Comparison of ENCODE assay signal across 8 cellular contexts in the genomic region with DNA sequence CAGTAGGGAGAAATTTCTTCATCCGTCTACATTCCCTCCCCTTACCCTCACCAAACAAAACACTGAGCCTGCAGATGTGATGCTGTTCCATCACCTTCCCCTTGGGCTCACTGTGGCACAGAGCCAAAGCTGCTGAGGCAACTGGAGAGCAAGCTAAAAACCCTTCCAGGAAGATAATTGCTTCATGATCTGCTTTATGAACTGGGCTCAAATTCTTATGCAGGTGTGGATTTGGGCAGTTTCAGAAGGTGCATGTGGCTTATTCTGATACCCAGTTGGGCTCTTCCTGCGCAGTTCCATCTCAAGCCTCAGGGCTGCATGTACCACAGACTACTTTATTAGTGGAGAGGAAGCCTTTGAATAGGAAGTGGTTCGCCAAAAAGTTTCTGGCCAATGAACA. TPM values are rescaled to one million over a fixed set of nuclear protein-coding genes. Genes with fewer than 3 reads are reported as not detected.
DNase-seq lines count a peak whose midpoint lies in the region; ATAC-seq, FAIRE-seq and TF ChIP-seq lines count a peak whose summit lies in the region.

No MANE protein-coding gene starts in this region.

- H3K4me3 Mint-ChIP-seq in effector memory CD8-positive, alpha-beta T cell: no peak overlapping the region
- no peak overlapping the region for H3K4me3 Mint-ChIP-seq in endothelial cell (ENCODE audit: unreplicated experiment)

- H3K27ac ChIP-seq in AG04450 (ENCODE audit: low read depth, low read length): no peak overlapping the region

- TF ChIP-seq CTCF in AG04450 (IDR thresholded peaks at IDR 0.05; ENCODE audit: low read depth, low read length): 0 out of 2 replicates have a peak, but pooled peaks have one; percentile 8
- TF ChIP-seq CTCF in endothelial cell (IDR thresholded peaks at IDR 0.05; ENCODE audit: unreplicated experiment): no peak

- POLR2A ChIA-PET in AG04450 (lab: Yijun Ruan, JAX): interaction anchor here (1.9 kb wide), 1 partner anchor 115 kb away, joined by 5 read pairs; a partner anchor contains a TSS

- CTCF ChIA-PET in AG04450 (lab: Charles Lee): no interaction called here

- no peak for FAIRE-seq in H54 (lab: Jason Lieb, UNC)

- no peak overlapping the region for H3K4me3 ChIP-seq in AG04450 (ENCODE audit: low read depth, low read length)

- DNase-seq in AG04450 (ENCODE audit: low read depth, low spot score): peak; percentile 26
- no peak for DNase-seq in effector memory CD8-positive, alpha-beta T cell
- no peak for DNase-seq in DMS53 (lab: John Stamatoyannopoulos, UW)
- no peak for DNase-seq in H54 (ENCODE audit: insufficient read length, low spot score)
- no peak for DNase-seq in hypothalamus (lab: John Stamatoyannopoulos, UW)
- no peak for DNase-seq in endothelial cell (ENCODE audit: low spot score)

- H3K27ac Mint-ChIP-seq in effector memory CD8-positive, alpha-beta T cell: peak overlapping the region; percentile 4 to 11
- no peak overlapping the region for H3K27ac Mint-ChIP-seq in endothelial cell (ENCODE audit: unreplicated experiment)

- peaks cover 25% of the 10 kb centered on the region for H3K36me3 Mint-ChIP-seq in effector memory CD8-positive, alpha-beta T cell (ENCODE audit: insufficient read depth)
- peaks cover 21% of the 10 kb centered on the region for H3K36me3 Mint-ChIP-seq in endothelial cell (ENCODE audit: low read depth, unreplicated experiment)

- ATAC-seq in GM19043 (IDR thresholded peaks at IDR 0.05; ENCODE audit: low read depth, unreplicated experiment) (peak; percentile 79), HG03565 (IDR thresholded peaks at IDR 0.05; ENCODE audit: unreplicated experiment) (peak; percentile 67)
- ATAC-seq in effector memory CD8-positive, alpha-beta T cell (replicated peaks): peak; percentile 40

- H3K27me3 Mint-ChIP-seq in effector memory CD8-positive, alpha-beta T cell: no peaks in the 10 kb centered on the region
- peaks cover 4% of the 10 kb centered on the region for H3K27me3 Mint-ChIP-seq in endothelial cell (ENCODE audit: unreplicated experiment)

- H3K9me3 ChIP-seq in AG04450 (ENCODE audit: control insufficient read depth, insufficient read depth, low read length): no peaks in the 10 kb centered on the region

- TF ChIP-seq POLR2A in H54 (IDR thresholded peaks at IDR 0.05; ENCODE audit: low read depth, low read length): no peak

- no peaks in the 10 kb centered on the region for H3K27me3 ChIP-seq in AG04450 (ENCODE audit: control insufficient read depth, insufficient read depth, low read length)

- no peaks in the 10 kb centered on the region for H3K9me3 Mint-ChIP-seq in effector memory CD8-positive, alpha-beta T cell
- no peaks in the 10 kb centered on the region for H3K9me3 Mint-ChIP-seq in endothelial cell (ENCODE audit: unreplicated experiment)

- peaks cover 0 to 3% of the 10 kb centered on the region in 2 donors for H3K4me1 Mint-ChIP-seq in effector memory CD8-positive, alpha-beta T cell (ENCODE audit: low read depth in 2 of 2)
- H3K4me1 Mint-ChIP-seq in endothelial cell (ENCODE audit: unreplicated experiment): no peaks in the 10 kb centered on the region

RNA-seq across cellular contexts. Expression of a gene that starts 58.3 kb away (rescaled TPM):
- 45.9 and 57.7 TPM in 2 replicates for polyA plus RNA-seq in AG04450 (2011; rRNA removed)
- polyA minus RNA-seq in AG04450 (2011; rRNA and poly(A)+ RNA removed): 8.8 and 12.7 TPM in 2 replicates
- 24.7 TPM for total RNA-seq in endothelial cell (ENCODE audit: unreplicated experiment)

RNA-seq across cellular contexts. Expression of a gene that starts 58.7 kb away (rescaled TPM):
- polyA plus RNA-seq in AG04450 (2011; rRNA removed): 26.5 and 26.8 TPM in 2 replicates
- 46.9 and 47.4 TPM in 2 replicates for polyA minus RNA-seq in AG04450 (2011; rRNA and poly(A)+ RNA removed)
- 73.7 TPM for total RNA-seq in endothelial cell (ENCODE audit: unreplicated experiment)
